ENCODE assay signal across 32 cellular contexts in the genomic region with DNA sequence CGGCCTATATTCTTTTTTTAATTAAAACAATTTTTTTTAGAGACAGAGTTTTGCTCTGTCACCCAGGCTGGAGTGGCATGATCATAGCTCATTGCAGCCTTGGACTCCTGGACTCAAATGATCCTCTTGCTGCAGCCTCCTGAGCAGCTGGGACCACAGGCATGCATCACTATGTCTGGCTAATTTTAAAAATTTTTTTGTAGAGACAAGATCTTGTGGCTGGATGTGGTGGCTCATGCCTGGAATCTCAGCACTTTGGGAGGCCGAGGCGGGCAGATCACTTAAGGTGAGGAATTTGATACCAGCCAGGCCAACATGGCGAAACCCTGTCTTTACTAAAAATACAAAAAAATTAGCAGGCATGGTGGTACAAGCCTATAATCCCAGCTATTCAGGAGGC.
"Had no signal": no experiment of that assay in that cellular context is flagged by ENCODE, and none has a peak within 500 bp of the region (broad histone marks: within the 10 kb centered on the region; RNA-seq: fewer than 3 reads in every experiment).

No MANE protein-coding gene starts in this region.

- DNase-seq: activated B cell treated with CpG ODN at 0.5 μM for 24 hours; activated CD4-positive, alpha-beta T cell treated with anti-CD3 and anti-CD28 coated beads for 48 hours; activated CD4-positive, alpha-beta T cell treated with anti-CD3 and anti-CD28 coated beads, Interleukin-2, amount 50 U/mL, for 1 hour; activated CD4-positive, alpha-beta T cell treated with anti-CD3 and anti-CD28 coated beads, Interleukin-2, amount 50 U/mL, for 48 hours; activated CD8-positive, alpha-beta memory T cell treated with anti-CD3 and anti-CD28 coated beads for 24 hours; activated CD8-positive, alpha-beta T cell treated with anti-CD3 and anti-CD28 coated beads for 36 hours; activated effector memory CD4-positive, alpha-beta T cell treated with Interleukin-2 at 50 U/mL for 16 hours; activated gamma-delta T cell treated with Interleukin-2 at 50 U/mL for 16 hours; activated naive CD4-positive, alpha-beta T cell treated with anti-CD3 and anti-CD28 coated beads, Interleukin-2, amount 50 U/mL, for 16 hours; activated naive CD4-positive, alpha-beta T cell treated with Interleukin-2 at 50 U/mL for 16 hours; activated naive CD8-positive, alpha-beta T cell treated with anti-CD3 and anti-CD28 coated beads, Interleukin-2, amount 50 U/mL, for 24 hours; activated T-cell treated with anti-CD3 and anti-CD28 coated beads, Interleukin-2, amount 50 U/mL, for 4 hours; adrenal gland; amygdala; aorta; body of pancreas; central memory CD4-positive, alpha-beta T cell; cerebellar nuclear complex; colonic mucosa; effector memory CD8-positive, alpha-beta T cell; esophagus squamous epithelium; foreskin melanocyte; T-helper 1 cell; T-helper 17 cell; T1000; WERI-Rb-1 had no signal

- H3K36me3 Mint-ChIP-seq: activated naive CD8-positive, alpha-beta T cell had no signal

- H3K27ac Mint-ChIP-seq: activated B cell treated with CpG ODN at 0.5 μM for 24 hours; activated CD8-positive, alpha-beta T cell treated with anti-CD3 and anti-CD28 coated beads for 36 hours; activated naive CD8-positive, alpha-beta T cell; activated naive CD8-positive, alpha-beta T cell treated with anti-CD3 and anti-CD28 coated beads, Interleukin-2, amount 50 U/mL, for 24 hours; activated T-helper 17 cell treated with anti-CD3 and anti-CD28 coated beads, Interleukin-2, amount 50 U/mL, for 72 hours; effector memory CD8-positive, alpha-beta T cell; T-helper 17 cell; T-helper 2 cell treated with Interferon-gamma antibody and Interleukin-4, amounts not matched to agents 5 μg/mL and 100 μg/mL, for 36 hours had no signal

- H3K9me3 Mint-ChIP-seq: activated B cell treated with CpG ODN at 0.5 μM for 24 hours; activated CD8-positive, alpha-beta T cell treated with anti-CD3 and anti-CD28 coated beads for 36 hours; activated naive CD8-positive, alpha-beta T cell treated with anti-CD3 and anti-CD28 coated beads, Interleukin-2, amount 50 U/mL, for 24 hours; activated T-cell treated with anti-CD3 and anti-CD28 coated beads, Interleukin-2, amount 50 U/mL, for 4 hours; activated T-helper 17 cell treated with anti-CD3 and anti-CD28 coated beads, Interleukin-2, amount 50 U/mL, for 72 hours; effector memory CD8-positive, alpha-beta T cell; T-helper 2 cell treated with Interferon-gamma antibody and Interleukin-4, amounts not matched to agents 5 μg/mL and 100 μg/mL, for 36 hours had no signal

- H3K4me3 Mint-ChIP-seq: activated B cell treated with CpG ODN at 0.5 μM for 24 hours; activated CD8-positive, alpha-beta T cell treated with anti-CD3 and anti-CD28 coated beads for 36 hours; activated naive CD8-positive, alpha-beta T cell; activated naive CD8-positive, alpha-beta T cell treated with anti-CD3 and anti-CD28 coated beads, Interleukin-2, amount 50 U/mL, for 24 hours; activated T-cell treated with anti-CD3 and anti-CD28 coated beads, Interleukin-2, amount 50 U/mL, for 4 hours; activated T-helper 17 cell treated with anti-CD3 and anti-CD28 coated beads, Interleukin-2, amount 50 U/mL, for 72 hours; effector memory CD8-positive, alpha-beta T cell; T-helper 17 cell; T-helper 2 cell treated with Interferon-gamma antibody and Interleukin-4, amounts not matched to agents 5 μg/mL and 100 μg/mL, for 36 hours had no signal

- H3K4me3 ChIP-seq: adrenal gland, body of pancreas, colonic mucosa, esophagus squamous epithelium, gastroesophageal sphincter had no signal

- H3K4me1 ChIP-seq: adrenal gland, body of pancreas, colonic mucosa, esophagus squamous epithelium, gastroesophageal sphincter had no signal

- H3K27me3 Mint-ChIP-seq: activated CD8-positive, alpha-beta T cell treated with anti-CD3 and anti-CD28 coated beads for 36 hours; activated naive CD8-positive, alpha-beta T cell treated with anti-CD3 and anti-CD28 coated beads, Interleukin-2, amount 50 U/mL, for 24 hours had no signal

- H3K36me3 ChIP-seq: adrenal gland, colonic mucosa, esophagus squamous epithelium, gastroesophageal sphincter, WERI-Rb-1 had no signal

- H3K9me3 ChIP-seq: adrenal gland, body of pancreas, colonic mucosa, esophagus squamous epithelium had no signal

- H3K27me3 ChIP-seq: adrenal gland, body of pancreas, colonic mucosa, esophagus squamous epithelium, gastroesophageal sphincter had no signal

- H3K4me1 Mint-ChIP-seq: activated B cell treated with CpG ODN at 0.5 μM for 24 hours; activated naive CD8-positive, alpha-beta T cell treated with anti-CD3 and anti-CD28 coated beads, Interleukin-2, amount 50 U/mL, for 24 hours; activated T-helper 17 cell treated with anti-CD3 and anti-CD28 coated beads, Interleukin-2, amount 50 U/mL, for 72 hours had no signal

- H3K27ac ChIP-seq: adrenal gland, body of pancreas, colonic mucosa, epithelial cell of prostate, esophagus squamous epithelium, gastroesophageal sphincter, WERI-Rb-1 had no signal

- ATAC-seq: activated CD4-positive, CD25-positive, alpha-beta regulatory T cell treated with anti-CD3 and anti-CD28 coated beads, Interleukin-2, amount 50 U/mL, for 24 hours; activated CD8-positive, alpha-beta T cell treated with anti-CD3 and anti-CD28 coated beads for 36 hours; activated naive CD8-positive, alpha-beta T cell treated with anti-CD3 and anti-CD28 coated beads, Interleukin-2, amount 50 U/mL, for 24 hours; activated T-cell treated with anti-CD3 and anti-CD28 coated beads, Interleukin-2, amount 50 U/mL, for 4 hours; activated T-helper 17 cell treated with anti-CD3 and anti-CD28 coated beads, Interleukin-2, amount 50 U/mL, for 72 hours; body of pancreas; effector memory CD8-positive, alpha-beta T cell; gastroesophageal sphincter; T-helper 17 cell had no signal
